2 cellular contexts compared by ENCODE assay signal in genomic region chr14:92789457-92790089, GRCh38.
A peak's percentile ranks its signal among the peaks of the same experiment; 100 is the strongest.
TF ChIP-seq lines count a peak whose summit lies in the region.

No MANE protein-coding gene starts in this region.

TF ChIP-seq in HepG2, 621 proteins besides CTCF, POLR2A, EP300 and RAD21:
- TF ChIP-seq ATF7 (IDR thresholded peaks at IDR 0.05): peak; percentile 45
- no peak for TF ChIP-seq ATF7 (CRISPR knock-in tag; IDR thresholded peaks at IDR 0.05)
- peak; percentile 96 for TF ChIP-seq ZNF317 (CRISPR knock-in tag; IDR thresholded peaks at IDR 0.05)
- no peak for TF ChIP-seq SP4 (CRISPR knock-in tag; IDR thresholded peaks at IDR 0.05)

TF ChIP-seq in GM12878, 131 proteins besides CTCF, POLR2A, EP300 and RAD21:
- TF ChIP-seq ATF7 (IDR thresholded peaks at IDR 0.05; ENCODE audit: low read depth) (peak; percentile 28; the same call in 1 of the 2 replicates), CHD4 (IDR thresholded peaks at IDR 0.05) (no peak), CBX5 (IDR thresholded peaks at IDR 0.05; ENCODE audit: low read depth) (peak; percentile 85), RELB (IDR thresholded peaks at IDR 0.05; ENCODE audit: low read depth) (peak; percentile 36; the same call in 1 of the 2 replicates), HCFC1 (IDR thresholded peaks at IDR 0.05; ENCODE audit: low read length) (no peak), SPI1 (IDR thresholded peaks at IDR 0.05; ENCODE audit: borderline replicate concordance, insufficient read depth, low read depth, low read length) (no peak), ASH2L (IDR thresholded peaks at IDR 0.05; ENCODE audit: borderline replicate concordance, low read depth) (no peak), JUND (IDR thresholded peaks at IDR 0.05; ENCODE audit: low read depth, low read length) (no peak), TCF7 (IDR thresholded peaks at IDR 0.05; ENCODE audit: borderline replicate concordance) (no peak), IRF3 (IDR thresholded peaks at IDR 0.05) (no peak), IKZF2 (IDR thresholded peaks at IDR 0.05) (peak; percentile 15 to 31; a peak in 1 of 4 replicates)
- TF ChIP-seq, protein P1, sequence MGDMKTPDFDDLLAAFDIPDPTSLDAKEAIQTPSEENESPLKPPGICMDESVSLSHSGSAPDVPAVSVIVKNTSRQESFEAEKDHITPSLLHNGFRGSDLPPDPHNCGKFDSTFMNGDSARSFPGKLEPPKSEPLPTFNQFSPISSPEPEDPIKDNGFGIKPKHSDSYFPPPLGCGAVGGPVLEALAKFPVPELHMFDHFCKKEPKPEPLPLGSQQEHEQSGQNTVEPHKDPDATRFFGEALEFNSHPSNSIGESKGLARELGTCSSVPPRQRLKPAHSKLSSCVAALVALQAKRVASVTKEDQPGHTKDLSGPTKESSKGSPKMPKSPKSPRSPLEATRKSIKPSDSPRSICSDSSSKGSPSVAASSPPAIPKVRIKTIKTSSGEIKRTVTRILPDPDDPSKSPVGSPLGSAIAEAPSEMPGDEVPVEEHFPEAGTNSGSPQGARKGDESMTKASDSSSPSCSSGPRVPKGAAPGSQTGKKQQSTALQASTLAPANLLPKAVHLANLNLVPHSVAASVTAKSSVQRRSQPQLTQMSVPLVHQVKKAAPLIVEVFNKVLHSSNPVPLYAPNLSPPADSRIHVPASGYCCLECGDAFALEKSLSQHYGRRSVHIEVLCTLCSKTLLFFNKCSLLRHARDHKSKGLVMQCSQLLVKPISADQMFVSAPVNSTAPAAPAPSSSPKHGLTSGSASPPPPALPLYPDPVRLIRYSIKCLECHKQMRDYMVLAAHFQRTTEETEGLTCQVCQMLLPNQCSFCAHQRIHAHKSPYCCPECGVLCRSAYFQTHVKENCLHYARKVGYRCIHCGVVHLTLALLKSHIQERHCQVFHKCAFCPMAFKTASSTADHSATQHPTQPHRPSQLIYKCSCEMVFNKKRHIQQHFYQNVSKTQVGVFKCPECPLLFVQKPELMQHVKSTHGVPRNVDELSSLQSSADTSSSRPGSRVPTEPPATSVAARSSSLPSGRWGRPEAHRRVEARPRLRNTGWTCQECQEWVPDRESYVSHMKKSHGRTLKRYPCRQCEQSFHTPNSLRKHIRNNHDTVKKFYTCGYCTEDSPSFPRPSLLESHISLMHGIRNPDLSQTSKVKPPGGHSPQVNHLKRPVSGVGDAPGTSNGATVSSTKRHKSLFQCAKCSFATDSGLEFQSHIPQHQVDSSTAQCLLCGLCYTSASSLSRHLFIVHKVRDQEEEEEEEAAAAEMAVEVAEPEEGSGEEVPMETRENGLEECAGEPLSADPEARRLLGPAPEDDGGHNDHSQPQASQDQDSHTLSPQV (IDR thresholded peaks at IDR 0.05): no peak
- TF ChIP-seq, protein P2, sequence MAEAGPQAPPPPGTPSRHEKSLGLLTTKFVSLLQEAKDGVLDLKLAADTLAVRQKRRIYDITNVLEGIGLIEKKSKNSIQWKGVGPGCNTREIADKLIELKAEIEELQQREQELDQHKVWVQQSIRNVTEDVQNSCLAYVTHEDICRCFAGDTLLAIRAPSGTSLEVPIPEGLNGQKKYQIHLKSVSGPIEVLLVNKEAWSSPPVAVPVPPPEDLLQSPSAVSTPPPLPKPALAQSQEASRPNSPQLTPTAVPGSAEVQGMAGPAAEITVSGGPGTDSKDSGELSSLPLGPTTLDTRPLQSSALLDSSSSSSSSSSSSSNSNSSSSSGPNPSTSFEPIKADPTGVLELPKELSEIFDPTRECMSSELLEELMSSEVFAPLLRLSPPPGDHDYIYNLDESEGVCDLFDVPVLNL (IDR thresholded peaks at IDR 0.05; ENCODE audit: low read depth, low read length): no peak
